ENCODE assay signal across 8 cellular contexts in genomic region chr16:30335028-30335597, GRCh38. TPM values are rescaled to one million over a fixed set of nuclear protein-coding genes. Genes with fewer than 3 reads are reported as not detected.
DNase-seq lines count a peak whose midpoint lies in the region; ATAC-seq and TF ChIP-seq lines count a peak whose summit lies in the region.
"Not testable (repeated sequence)": the region's sequence is repeated elsewhere in the genome, so short reads cannot be mapped to it uniquely, and the experiment has no call there.

No MANE protein-coding gene starts in this region.

- H3K4me3 ChIP-seq in H7 (ENCODE audit: insufficient read depth, low read depth, low read length): peak overlapping the region; percentile 75
- H3K4me3 ChIP-seq in LNCaP clone FGC (ENCODE audit: low read depth, low read length): peak overlapping the region; percentile 65
- H3K4me3 ChIP-seq in fibroblast of pulmonary artery (replicated peaks; ENCODE audit: low read depth, low read length): peak overlapping the region; percentile 64

- not testable (repeated sequence) for H3K27me3 ChIP-seq in H7 (ENCODE audit: control insufficient read depth, insufficient read depth, low read length)

- H3K36me3 Mint-ChIP-seq in natural killer cell treated with Interleukin-12 subunit alpha and Interleukin-12 subunit beta and Interleukin-15 and Interleukin-18, amount 100 ng/mL, for 72 hours: not testable (repeated sequence)

- not testable (repeated sequence) for TF ChIP-seq CTCF in LNCaP clone FGC (IDR thresholded peaks at IDR 0.05; ENCODE audit: control insufficient read depth, extremely low read depth, insufficient read depth); fibroblast of pulmonary artery (IDR thresholded peaks at IDR 0.05; ENCODE audit: low read length, missing control alignments)

- DNase-seq in Daoy (ENCODE audit: low read depth) (peak; percentile 86), H7 (peak; percentile 87), fibroblast of pulmonary artery (ENCODE audit: low read depth) (peak; percentile 69)
- DNase-seq in LNCaP clone FGC (ENCODE audit: low read depth): not testable (repeated sequence)
- peak; percentile 79 for DNase-seq in activated effector memory CD4-positive, alpha-beta T cell treated with Interleukin-2 at 50 U/mL for 16 hours
- peak; percentile 86 for DNase-seq in natural killer cell treated with Interleukin-12 subunit alpha and Interleukin-12 subunit beta and Interleukin-15 and Interleukin-18, amount 100 ng/mL, for 72 hours (ENCODE audit: low spot score)
- DNase-seq in stimulated activated naive CD4-positive, alpha-beta T cell (lab: John Stamatoyannopoulos, UW): peak; percentile 72 to 93 (median 86)

- peak overlapping the region; percentile 84 for H3K4me3 Mint-ChIP-seq in natural killer cell treated with Interleukin-12 subunit alpha and Interleukin-12 subunit beta and Interleukin-15 and Interleukin-18, amount 100 ng/mL, for 72 hours

- peaks cover 15 to 16% of the 10 kb centered on the region in 2 donors for H3K4me1 Mint-ChIP-seq in natural killer cell treated with Interleukin-12 subunit alpha and Interleukin-12 subunit beta and Interleukin-15 and Interleukin-18, amount 100 ng/mL, for 72 hours (ENCODE audit: low read depth in 2 of 2)

- peak; percentile 85 for TF ChIP-seq POLR2A in Raji (IDR thresholded peaks at IDR 0.05; ENCODE audit: insufficient read depth, low read depth, low read length)

- peak; percentile 86 to 90 for ATAC-seq in natural killer cell treated with Interleukin-12 subunit alpha and Interleukin-12 subunit beta and Interleukin-15 and Interleukin-18, amount 100 ng/mL, for 72 hours

- peak overlapping the region; percentile 91 for H3K27ac Mint-ChIP-seq in natural killer cell treated with Interleukin-12 subunit alpha and Interleukin-12 subunit beta and Interleukin-15 and Interleukin-18, amount 100 ng/mL, for 72 hours

- not testable (repeated sequence) for H3K36me3 ChIP-seq in H7 (replicated peaks; ENCODE audit: control insufficient read depth, insufficient read depth, low read length)

- not testable (repeated sequence) for H3K9me3 Mint-ChIP-seq in natural killer cell treated with Interleukin-12 subunit alpha and Interleukin-12 subunit beta and Interleukin-15 and Interleukin-18, amount 100 ng/mL, for 72 hours

- H3K27me3 Mint-ChIP-seq in natural killer cell treated with Interleukin-12 subunit alpha and Interleukin-12 subunit beta and Interleukin-15 and Interleukin-18, amount 100 ng/mL, for 72 hours: not testable (repeated sequence)

RNA-seq across cellular contexts. Expression of gene CD2BP2, which starts 20.0 kb away (rescaled TPM):
- 63.1 and 64.5 TPM in 2 replicates for total RNA-seq in Daoy (2014; rRNA removed; shearing (Covaris generic))
- total RNA-seq in H7 (2014; rRNA removed; shearing (Covaris generic)): 44.2 and 45.2 TPM in 2 replicates
- total RNA-seq in natural killer cell treated with Interleukin-12 subunit alpha and Interleukin-12 subunit beta and Interleukin-15 and Interleukin-18, amount 100 ng/mL, for 72 hours: 10 to 100 TPM; 95.8 to 99.7 TPM

RNA-seq across cellular contexts. Expression of gene TBC1D10B, which starts 35.2 kb away (rescaled TPM):
- 26.2 and 27.1 TPM in 2 replicates for total RNA-seq in Daoy (2014; rRNA removed; shearing (Covaris generic))
- 35.8 and 38.4 TPM in 2 replicates for total RNA-seq in H7 (2014; rRNA removed; shearing (Covaris generic))
- total RNA-seq in natural killer cell treated with Interleukin-12 subunit alpha and Interleukin-12 subunit beta and Interleukin-15 and Interleukin-18, amount 100 ng/mL, for 72 hours: 10 to 100 TPM; 64.0 to 99.1 TPM

RNA-seq across cellular contexts. Expression of gene MYL11, which starts 39.5 kb away (rescaled TPM):
- not detected in 2 replicates for total RNA-seq in Daoy (2014; rRNA removed; shearing (Covaris generic))
- 3.4 TPM in 1 of 2 replicates, not detected in the other for total RNA-seq in H7 (2014; rRNA removed; shearing (Covaris generic))
- total RNA-seq in natural killer cell treated with Interleukin-12 subunit alpha and Interleukin-12 subunit beta and Interleukin-15 and Interleukin-18, amount 100 ng/mL, for 72 hours: 1 to 10 TPM in 1 of 2 donors, not detected in 1; 8.5 TPM

RNA-seq across cellular contexts. Expression of gene SEPTIN1, which starts 47.2 kb away (rescaled TPM):
- total RNA-seq in Daoy (2014; rRNA removed; shearing (Covaris generic)): not detected in 2 replicates
- total RNA-seq in H7 (2014; rRNA removed; shearing (Covaris generic)): 0.18 and 0.80 TPM in 2 replicates
- total RNA-seq in natural killer cell treated with Interleukin-12 subunit alpha and Interleukin-12 subunit beta and Interleukin-15 and Interleukin-18, amount 100 ng/mL, for 72 hours: 100 to 1,000 TPM; 192 to 207 TPM
